Comparison of ENCODE assay signal across 9 cellular contexts in the genomic region with DNA sequence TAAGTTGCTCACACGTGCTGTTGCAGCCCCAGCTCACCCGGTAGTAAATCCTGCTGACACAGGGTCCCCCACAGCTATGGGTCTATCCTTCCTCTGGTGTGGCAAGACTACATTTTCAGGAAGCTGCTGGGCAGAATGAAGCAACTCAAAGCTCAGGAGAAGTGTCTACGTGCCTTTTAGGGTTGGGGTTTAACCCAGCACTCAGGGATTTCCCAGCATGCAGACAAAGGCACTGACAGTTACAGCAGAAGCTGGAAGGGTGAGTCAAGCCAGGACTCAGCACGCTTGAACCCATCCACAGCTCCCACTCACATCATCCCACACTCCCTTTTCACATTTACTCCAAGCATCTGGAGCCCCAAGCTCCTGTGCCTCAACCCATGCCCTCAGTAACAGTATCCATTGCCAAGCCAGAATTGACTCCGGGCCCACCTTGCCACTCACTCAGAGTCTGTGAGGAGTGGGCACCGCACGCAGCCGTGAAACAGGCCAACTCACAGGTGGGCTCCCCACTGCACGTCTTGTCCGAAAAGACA. TPM values are rescaled to one million over a fixed set of nuclear protein-coding genes. Genes with fewer than 3 reads are reported as not detected.
A peak's percentile ranks its signal among the peaks of the same experiment; 100 is the strongest.
DNase-seq lines count a peak whose midpoint lies in the region; ATAC-seq and TF ChIP-seq lines count a peak whose summit lies in the region.
"Had no signal": no experiment of that assay in that cellular context is flagged by ENCODE, and none has a peak within 500 bp of the region (broad histone marks: within the 10 kb centered on the region; RNA-seq: fewer than 3 reads in every experiment).

No MANE protein-coding gene starts in this region.

- POLR2A ChIA-PET in activated CD4-positive, alpha-beta T cell treated with anti-CD3 and anti-CD28 coated beads for 36 hours (lab: Charles Lee), result no interaction called here
- POLR2A ChIA-PET in activated B cell treated with CpG ODN at 0.5 μM for 24 hours (lab: Charles Lee), result interaction anchor here (0.8 to 3.1 kb wide), 12 partner anchors 9 to 226 kb away, joined by 3 to 49 read pairs (median 9); a partner anchor contains a TSS

- CTCF ChIA-PET in activated CD4-positive, alpha-beta T cell treated with anti-CD3 and anti-CD28 coated beads for 36 hours (lab: Charles Lee), result interaction anchor here (0.6 to 1.9 kb wide), 7 partner anchors 14 to 728 kb away, joined by 3 to 8 read pairs (median 3); no protein-coding TSS in a partner anchor
- CTCF ChIA-PET in activated B cell treated with CpG ODN at 0.5 μM for 24 hours (lab: Charles Lee), result interaction anchor here (0.9 to 1.3 kb wide), 2 partner anchors 47 to 50 kb away, joined by 3 to 5 read pairs; no protein-coding TSS in a partner anchor

- ATAC-seq in activated CD4-positive, alpha-beta T cell treated with anti-CD3 and anti-CD28 coated beads for 36 hours, result peak; percentile 83
- peak; percentile 46 for ATAC-seq in activated B cell treated with CpG ODN at 0.5 μM for 24 hours (ENCODE audit: low read depth)
- peak; percentile 23 for ATAC-seq in left ventricle myocardium superior
- peak; percentile 70 for ATAC-seq in stimulated activated memory B cell treated with anti-CD40 and anti-IgM and Interleukin-4, amounts not matched to agents 10 μg/mL and 1 μg/mL and 100 μg/mL, for 72 hours
- no peak for ATAC-seq in HG02981 (IDR thresholded peaks at IDR 0.05; ENCODE audit: unreplicated experiment)
- no peak for ATAC-seq in GM21367 (IDR thresholded peaks at IDR 0.05; ENCODE audit: unreplicated experiment)

- H3K27me3 Mint-ChIP-seq in activated CD4-positive, alpha-beta T cell treated with anti-CD3 and anti-CD28 coated beads for 36 hours, result no peaks in the 10 kb centered on the region
- no peaks in the 10 kb centered on the region for H3K27me3 Mint-ChIP-seq in activated B cell treated with CpG ODN at 0.5 μM for 24 hours
- H3K27me3 Mint-ChIP-seq in stimulated activated memory B cell treated with anti-CD40 and anti-IgM and Interleukin-4, amounts not matched to agents 10 μg/mL and 1 μg/mL and 100 μg/mL, for 72 hours, result no peaks in the 10 kb centered on the region

- peak; percentile 67 for DNase-seq in activated CD4-positive, alpha-beta T cell treated with anti-CD3 and anti-CD28 coated beads for 36 hours
- DNase-seq in activated CD4-positive, alpha-beta T cell treated with anti-CD3 and anti-CD28 coated beads for 4 hours, result no peak
- no peak for DNase-seq in activated B cell treated with CpG ODN at 0.5 μM for 24 hours
- no peak for DNase-seq in left ventricle myocardium superior
- no peak for DNase-seq in NCI-H524 treated with DMSO at 0.1 percent for 48 hours (lab: John Stamatoyannopoulos, UW)
- DNase-seq: SW 1271 had no signal

- H3K36me3 Mint-ChIP-seq in activated CD4-positive, alpha-beta T cell treated with anti-CD3 and anti-CD28 coated beads for 36 hours (ENCODE audit: low read depth), result peaks cover 1% of the 10 kb centered on the region
- H3K36me3 Mint-ChIP-seq in activated B cell treated with CpG ODN at 0.5 μM for 24 hours (ENCODE audit: low read depth), result no peaks in the 10 kb centered on the region
- no peaks in the 10 kb centered on the region for H3K36me3 Mint-ChIP-seq in stimulated activated memory B cell treated with anti-CD40 and anti-IgM and Interleukin-4, amounts not matched to agents 10 μg/mL and 1 μg/mL and 100 μg/mL, for 72 hours

- peak overlapping the region; percentile 81 for H3K27ac Mint-ChIP-seq in activated CD4-positive, alpha-beta T cell treated with anti-CD3 and anti-CD28 coated beads for 36 hours
- peak overlapping the region; percentile 82 for H3K27ac Mint-ChIP-seq in activated B cell treated with CpG ODN at 0.5 μM for 24 hours
- H3K27ac Mint-ChIP-seq in stimulated activated memory B cell treated with anti-CD40 and anti-IgM and Interleukin-4, amounts not matched to agents 10 μg/mL and 1 μg/mL and 100 μg/mL, for 72 hours, result peak overlapping the region; percentile 68

- H3K4me1 Mint-ChIP-seq in activated CD4-positive, alpha-beta T cell treated with anti-CD3 and anti-CD28 coated beads for 36 hours, result peaks cover 58% of the 10 kb centered on the region
- H3K4me1 Mint-ChIP-seq in activated B cell treated with CpG ODN at 0.5 μM for 24 hours, result peaks cover 79% of the 10 kb centered on the region
- H3K4me1 Mint-ChIP-seq in stimulated activated memory B cell treated with anti-CD40 and anti-IgM and Interleukin-4, amounts not matched to agents 10 μg/mL and 1 μg/mL and 100 μg/mL, for 72 hours, result peaks cover 88% of the 10 kb centered on the region

- intact Hi-C loops in activated CD4-positive, alpha-beta T cell treated with anti-CD3 and anti-CD28 coated beads for 36 hours (cut with DNase I, micrococcal nuclease), result loop anchor here in 1 of 2 experiments (5.0 kb wide), 2 partner anchors 46 to 54 kb away; no protein-coding TSS in a partner anchor
- intact Hi-C loops in activated B cell treated with CpG ODN at 0.5 μM for 24 hours (cut with micrococcal nuclease) (no loop called here), left ventricle myocardium superior (cut with micrococcal nuclease) (no loop called here)

- H3K9me3 Mint-ChIP-seq in activated CD4-positive, alpha-beta T cell treated with anti-CD3 and anti-CD28 coated beads for 36 hours (ENCODE audit: low read depth), result no peaks in the 10 kb centered on the region
- no peaks in the 10 kb centered on the region for H3K9me3 Mint-ChIP-seq in activated B cell treated with CpG ODN at 0.5 μM for 24 hours
- no peaks in the 10 kb centered on the region for H3K9me3 Mint-ChIP-seq in stimulated activated memory B cell treated with anti-CD40 and anti-IgM and Interleukin-4, amounts not matched to agents 10 μg/mL and 1 μg/mL and 100 μg/mL, for 72 hours

- H3K4me3 Mint-ChIP-seq in activated CD4-positive, alpha-beta T cell treated with anti-CD3 and anti-CD28 coated beads for 36 hours, result peak overlapping the region; percentile 38
- peak overlapping the region; percentile 61 for H3K4me3 Mint-ChIP-seq in activated B cell treated with CpG ODN at 0.5 μM for 24 hours
- H3K4me3 Mint-ChIP-seq in stimulated activated memory B cell treated with anti-CD40 and anti-IgM and Interleukin-4, amounts not matched to agents 10 μg/mL and 1 μg/mL and 100 μg/mL, for 72 hours, result peak overlapping the region; percentile 42

- TF ChIP-seq CTCF in activated B cell treated with CpG ODN at 0.5 μM for 24 hours (IDR thresholded peaks at IDR 0.05), result no peak

RNA-seq across cellular contexts. Expression of a gene that starts 59.7 kb away (rescaled TPM):
- total RNA-seq in activated CD4-positive, alpha-beta T cell treated with anti-CD3 and anti-CD28 coated beads for 36 hours, result 10 to 100 TPM; 72.1 to 96.9 TPM
- total RNA-seq in activated B cell treated with CpG ODN at 0.5 μM for 24 hours, result 814 and 884 TPM in 2 replicates
- total RNA-seq in left ventricle myocardium superior, result 49.2 TPM

Comparison
In these comparisons a context has a peak if more than half of its experiments do, and no peak if none do; other contexts are left out.
1. ATAC-seq: peak in activated CD4-positive, alpha-beta T cell treated with anti-CD3 and anti-CD28 coated beads for 36 hours (single experiment), activated B cell treated with CpG ODN at 0.5 μM for 24 hours (single experiment), left ventricle myocardium superior (single experiment) and stimulated activated memory B cell treated with anti-CD40 and anti-IgM and Interleukin-4, amounts not matched to agents 10 μg/mL and 1 μg/mL and 100 μg/mL, for 72 hours (single experiment); none in HG02981 (single experiment) and GM21367 (single experiment).
2. Peak in every context shown above with its lines, with median percentiles within 50 percentile points of each other: H3K27ac Mint-ChIP-seq and H3K4me3 Mint-ChIP-seq.